ENCODE assay signal across 8 cellular contexts in genomic region chr2:219362524-219363164, GRCh38.
DNase-seq lines count a peak whose midpoint lies in the region; ATAC-seq lines count a peak whose summit lies in the region.

No MANE protein-coding gene starts in this region.

- ATAC-seq in GM21447 (IDR thresholded peaks at IDR 0.05; ENCODE audit: unreplicated experiment) (peak; percentile 91), HG03571 (IDR thresholded peaks at IDR 0.05; ENCODE audit: unreplicated experiment) (peak; percentile 76)

- DNase-seq in DMS53 (lab: John Stamatoyannopoulos, UW) (peak; percentile 65), SW480 (ENCODE audit: low spot score) (peak; percentile 43), hepatic stellate cell (ENCODE audit: low spot score) (peak; percentile 75), T-helper 9 cell (no peak)
- DNase-seq in activated naive CD4-positive, alpha-beta T cell treated with Interleukin-2 at 50 U/mL for 16 hours = no peak
- no peak for DNase-seq in stimulated activated CD4-positive, alpha-beta T cell treated with anti-CD3 and anti-CD28 coated beads, Interleukin-4, amount 100 ng/mL, for 24 hours

Comparison
In these comparisons a context has a peak if more than half of its experiments do, and no peak if none do; other contexts are left out.
1. DNase-seq: peak in DMS53 (single experiment), SW480 (single experiment) and hepatic stellate cell (single experiment); none in T-helper 9 cell (single experiment), activated naive CD4-positive, alpha-beta T cell treated with Interleukin-2 at 50 U/mL for 16 hours (single experiment) and stimulated activated CD4-positive, alpha-beta T cell treated with anti-CD3 and anti-CD28 coated beads, Interleukin-4, amount 100 ng/mL, for 24 hours (single experiment).